ENCODE assay signal across 9 cellular contexts in the genomic region with DNA sequence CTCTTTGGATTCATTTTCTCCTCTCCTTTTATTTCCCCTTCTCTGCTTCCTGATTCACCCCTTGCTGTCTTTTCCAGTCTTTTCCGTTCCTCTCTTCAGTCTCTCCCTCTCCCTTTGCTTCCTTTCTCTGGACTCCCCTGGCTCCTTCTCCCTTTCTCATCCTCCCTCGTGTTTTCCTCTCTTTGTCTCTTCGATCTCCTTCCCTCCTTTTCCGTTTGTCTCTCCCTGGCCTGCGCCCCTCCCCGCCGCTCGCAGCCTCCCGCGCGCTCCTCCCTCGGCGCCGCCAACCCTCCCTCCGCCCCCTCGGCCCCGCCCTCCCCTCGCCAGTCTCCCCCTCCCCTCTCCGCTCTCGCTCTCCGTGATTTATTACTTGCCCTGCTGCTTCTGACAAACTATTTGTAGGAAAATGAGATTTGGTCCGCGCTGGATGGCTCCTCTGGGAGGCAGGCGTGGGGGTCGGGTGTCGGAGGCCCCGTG. TPM values are rescaled to one million over a fixed set of nuclear protein-coding genes. Genes with fewer than 3 reads are reported as not detected.
DNase-seq lines count a peak whose midpoint lies in the region; ATAC-seq, FAIRE-seq and TF ChIP-seq lines count a peak whose summit lies in the region.
"Had no signal": no experiment of that assay in that cellular context is flagged by ENCODE, and none has a peak within 500 bp of the region (broad histone marks: within the 10 kb centered on the region; RNA-seq: fewer than 3 reads in every experiment).

No MANE protein-coding gene starts in this region.

- no peaks in the 10 kb centered on the region for H3K79me2 ChIP-seq in K562 (ENCODE audit: control insufficient read depth, insufficient read depth, low read length)

- peak overlapping the region; percentile 43 for H3K4me2 ChIP-seq in K562 (ENCODE audit: insufficient read depth, low read length)

- H3K9me3 ChIP-seq in K562 (replicated peaks; ENCODE audit: control insufficient read depth, insufficient read depth, low read depth, low read length) = no peaks in the 10 kb centered on the region
- no peaks in the 10 kb centered on the region for H3K9me3 ChIP-seq in iPS-20b (ENCODE audit: insufficient read depth, low read depth, low read length)
- no peaks in the 10 kb centered on the region for H3K9me3 ChIP-seq in spleen

- no peaks in the 10 kb centered on the region for H3K9me1 ChIP-seq in K562 (ENCODE audit: control insufficient read depth, insufficient read depth, low read length)

- no peaks in the 10 kb centered on the region for H4K20me1 ChIP-seq in K562 (replicated peaks; ENCODE audit: control insufficient read depth, insufficient read depth, low read length)

- H3K27me3 ChIP-seq in K562 (ENCODE audit: control insufficient read depth in 2 of 2, insufficient read depth in 2 of 2, low read length in 2 of 2) (peaks cover 0 to 35% of the 10 kb centered on the region in 2 experiments; a peak in 4 of 5 replicates), iPS-20b (ENCODE audit: insufficient read depth, low read length) (peaks cover 28% of the 10 kb centered on the region), spleen (replicated peaks in 1 of 7) (peaks cover 0 to 22% (median 0%) of the 10 kb centered on the region in 7 donors)

- intact Hi-C loops in K562 (cut with micrococcal nuclease) = no loop called here
- intact Hi-C loops in spleen (cut with DNase I; ENCODE audit: low total_unique reads) = no loop called here

- POLR2A ChIA-PET in K562 (lab: Yijun Ruan, JAX) = no interaction called here

- H2AFZ ChIP-seq in K562 (ENCODE audit: low read depth, low read length) = 0 out of 2 replicates have a peak overlapping the region, but pooled peaks have one; percentile 70

- no TSS peak for BruUV-seq in K562 (replicated peaks; lab: Mats Ljungman, UMichigan)

- H3K27me3 Mint-ChIP-seq in T-helper 1 cell treated with Interleukin-12 subunit alpha and Interleukin-12 subunit beta and Interleukin-4 antibody, amounts not matched to agents 30 μg/mL and 1 μg/mL, for 36 hours (ENCODE audit: low read depth) = peaks cover 27% of the 10 kb centered on the region

- in situ Hi-C loops in K562 (cut with MboI) = no loop called here

- H3K36me3 Mint-ChIP-seq in T-helper 1 cell treated with Interleukin-12 subunit alpha and Interleukin-12 subunit beta and Interleukin-4 antibody, amounts not matched to agents 30 μg/mL and 1 μg/mL, for 36 hours (ENCODE audit: low read depth) = no peaks in the 10 kb centered on the region

- no peaks in the 10 kb centered on the region for H3K9me3 Mint-ChIP-seq in T-helper 1 cell treated with Interleukin-12 subunit alpha and Interleukin-12 subunit beta and Interleukin-4 antibody, amounts not matched to agents 30 μg/mL and 1 μg/mL, for 36 hours

- H3K9ac ChIP-seq in K562 (ENCODE audit: insufficient read depth in 1 of 2, low read depth in 2 of 2, low read length in 2 of 2) (no peak overlapping the region), iPS-20b (ENCODE audit: low read depth, low read length) (peak overlapping the region; percentile 74; the same call in 1 of the 2 replicates)

- H3K4me1 ChIP-seq in K562 (replicated peaks in 1 of 2; ENCODE audit: control insufficient read depth in 2 of 2, insufficient read depth in 2 of 2, low read length in 2 of 2) = peaks cover 0 to 4% of the 10 kb centered on the region in 2 experiments; a peak in 2 of 5 replicates
- peaks cover 4% of the 10 kb centered on the region; the same call in 1 of the 2 replicates for H3K4me1 ChIP-seq in iPS-20b (ENCODE audit: insufficient read depth, low read length)
- H3K4me1 ChIP-seq in spleen = peaks cover 0 to 15% (median 11%) of the 10 kb centered on the region in 6 donors

- peak; percentile 96 for ATAC-seq in K562
- no peak for ATAC-seq in HG03565 (IDR thresholded peaks at IDR 0.05; ENCODE audit: unreplicated experiment)
- ATAC-seq in GM18867 (IDR thresholded peaks at IDR 0.05; ENCODE audit: unreplicated experiment) = no peak

- no peak overlapping the region for H3K27ac Mint-ChIP-seq in T-helper 1 cell treated with Interleukin-12 subunit alpha and Interleukin-12 subunit beta and Interleukin-4 antibody, amounts not matched to agents 30 μg/mL and 1 μg/mL, for 36 hours

- TF ChIP-seq RAD21 in K562 (CRISPR knock-in tag; conservative IDR thresholded peaks at IDR 0.05 in 1 of 2, IDR thresholded peaks at IDR 0.05 in 1 of 2) = no peak

- peaks cover 7% of the 10 kb centered on the region for H3K4me1 Mint-ChIP-seq in T-helper 1 cell treated with Interleukin-12 subunit alpha and Interleukin-12 subunit beta and Interleukin-4 antibody, amounts not matched to agents 30 μg/mL and 1 μg/mL, for 36 hours (ENCODE audit: low read depth)

- TF ChIP-seq CTCF in K562 (IDR thresholded peaks at IDR 0.05 in 2 of 3, conservative IDR thresholded peaks at IDR 0.05 in 1 of 3; ENCODE audit: insufficient read depth in 2 of 3, low read depth in 1 of 3, low read length in 3 of 3) (no peak), spleen (IDR thresholded peaks at IDR 0.05 in 8 of 11, conservative IDR thresholded peaks at IDR 0.05 in 3 of 11) (no peak)

- TF ChIP-seq EP300 in K562 (IDR thresholded peaks at IDR 0.05; ENCODE audit: low read length) = no peak

- TF ChIP-seq POLR2A in K562 (conservative IDR thresholded peaks at IDR 0.05) (no peak), spleen (IDR thresholded peaks at IDR 0.05) (no peak)

- no CpG with 5 or more reads among the region's 27 CpGs for WGBS in K562 (ENCODE audit: insufficient coverage, low coverage, missing lambda C conversion rate)
- 0 to 2% (median 1%) methylated on average over 26 to 27 of the region's 27 CpGs for WGBS in spleen, 5 donors

- DNase-seq in Daoy (ENCODE audit: low read depth) = peak; percentile 90
- DNase-seq in NCI-H1105 (lab: John Stamatoyannopoulos, UW) = peak; percentile 70
- peak; percentile 64 to 88 (median 86) for DNase-seq in K562 (ENCODE audit: extremely low read depth in 1 of 4, low spot score in 3 of 4)
- DNase-seq in spleen = no peak

- H3K27ac ChIP-seq in K562 (ENCODE audit: extremely low read depth, low read depth, low read length) = no peak overlapping the region
- H3K27ac ChIP-seq in iPS-20b (ENCODE audit: low read length) = no peak overlapping the region
- H3K27ac ChIP-seq in spleen = peak overlapping the region in 5 of 8 donors; percentile 13 to 56 (median 38)

- H3K4me3 ChIP-seq in K562 = no peak overlapping the region
- H3K4me3 ChIP-seq in iPS-20b (ENCODE audit: low read length) = peak overlapping the region; percentile 74; the same call in 1 of the 2 replicates
- H3K4me3 ChIP-seq in spleen = peak overlapping the region in 7 of 8 donors; percentile 17 to 64 (median 29)

- CTCF ChIA-PET in K562 (lab: Yijun Ruan, JAX; ENCODE audit: low intra/inter-chr PET ratio) = no interaction called here

- FAIRE-seq in K562 (lab: Jason Lieb, UNC) = no peak
- FAIRE-seq: TTC549 had no signal

- H3K4me3 Mint-ChIP-seq in T-helper 1 cell treated with Interleukin-12 subunit alpha and Interleukin-12 subunit beta and Interleukin-4 antibody, amounts not matched to agents 30 μg/mL and 1 μg/mL, for 36 hours = peak overlapping the region; percentile 64

- no peaks in the 10 kb centered on the region for H3K36me3 ChIP-seq in K562 (ENCODE audit: control insufficient read depth, insufficient read depth, low read length)
- H3K36me3 ChIP-seq in iPS-20b (ENCODE audit: insufficient read depth, low read depth, low read length) = no peaks in the 10 kb centered on the region
- H3K36me3 ChIP-seq in spleen = no peaks in the 10 kb centered on the region

TF ChIP-seq in K562, 482 proteins besides CTCF, POLR2A, EP300 and RAD21 (continues in another document):
- TF ChIP-seq ZNF507 (tag; conservative IDR thresholded peaks at IDR 0.05) (no peak), MYNN (IDR thresholded peaks at IDR 0.05) (no peak), MYNN (CRISPR knock-in tag; IDR thresholded peaks at IDR 0.05) (no peak), ZNF174 (CRISPR knock-in tag; IDR thresholded peaks at IDR 0.05) (no peak), MEIS2 (IDR thresholded peaks at IDR 0.05; ENCODE audit: partially characterized antibody) (peak; percentile 20), LCOR (CRISPR knock-in tag; IDR thresholded peaks at IDR 0.05) (no peak), ZNF347 (CRISPR knock-in tag; IDR thresholded peaks at IDR 0.05; ENCODE audit: low read depth) (no peak)
- TF ChIP-seq, protein P1, sequence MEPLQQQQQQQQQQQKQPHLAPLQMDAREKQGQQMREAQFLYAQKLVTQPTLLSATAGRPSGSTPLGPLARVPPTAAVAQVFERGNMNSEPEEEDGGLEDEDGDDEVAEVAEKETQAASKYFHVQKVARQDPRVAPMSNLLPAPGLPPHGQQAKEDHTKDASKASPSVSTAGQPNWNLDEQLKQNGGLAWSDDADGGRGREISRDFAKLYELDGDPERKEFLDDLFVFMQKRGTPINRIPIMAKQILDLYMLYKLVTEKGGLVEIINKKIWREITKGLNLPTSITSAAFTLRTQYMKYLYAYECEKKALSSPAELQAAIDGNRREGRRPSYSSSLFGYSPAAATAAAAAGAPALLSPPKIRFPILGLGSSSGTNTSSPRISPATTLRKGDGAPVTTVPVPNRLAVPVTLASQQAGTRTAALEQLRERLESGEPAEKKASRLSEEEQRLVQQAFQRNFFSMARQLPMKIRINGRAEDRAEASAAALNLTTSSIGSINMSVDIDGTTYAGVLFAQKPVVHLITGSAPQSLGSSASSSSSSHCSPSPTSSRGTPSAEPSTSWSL (CRISPR knock-in tag; IDR thresholded peaks at IDR 0.05; ENCODE audit: borderline replicate concordance) = no peak

RNA-seq across cellular contexts. Expression of a gene that starts 46.0 kb away (rescaled TPM):
- total RNA-seq in Daoy (2014; rRNA removed; shearing (Covaris generic)) = 0.17 and 0.57 TPM in 2 replicates
- total RNA-seq in K562 (2011; cell fraction: chromatin; rRNA removed; ENCODE audit: low replicate concordance) = 0.79 and 1.4 TPM in 2 replicates
- 0.66 and 0.83 TPM in 2 replicates for total RNA-seq in K562 (2011; cell fraction: nucleolus; rRNA removed)
- 0.51 and 2.8 TPM in 2 replicates for total RNA-seq in K562 (2011; cell fraction: nucleoplasm; rRNA removed)
- total RNA-seq in K562 (2014; rRNA removed) = 1.1 and 1.7 TPM in 2 replicates
- 0.38 and 0.40 TPM in 2 replicates for total RNA-seq in K562 (2014; rRNA removed; fragmentation: Illumina TruSeq; extraction: Trizol)
- total RNA-seq in K562 (2015; rRNA removed; fragmentation: Illumina TruSeq; extraction: Trizol) = 0.51 and 0.60 TPM in 2 replicates
- total RNA-seq in K562 (2021) = 1.3 and 2.1 TPM in 2 replicates
- 0.47 and 0.83 TPM in 2 replicates for polyA plus RNA-seq in K562 (2011; rRNA removed)
- 1.0 TPM in 2 replicates for polyA plus RNA-seq in K562 (2011; cell fraction: cytosol; rRNA removed)
- 0.58 and 1.2 TPM in 2 replicates for polyA plus RNA-seq in K562 (2011; cell fraction: nucleus; rRNA removed)
- 10.1 and 10.3 TPM in 2 replicates for polyA plus RNA-seq in K562 (2012)
- 1.1 and 1.6 TPM in 2 replicates for polyA plus RNA-seq in K562 (2014; fragmentation: Illumina TruSeq; extraction: Trizol)
- polyA plus RNA-seq in K562 (2014; fragmentation: Nextera tagmentation; extraction: Ambion mirVana) = under 1 TPM; 0.13 to 0.34 TPM
- 0.78 and 1.3 TPM in 2 replicates for polyA plus RNA-seq in K562 (2014; rRNA removed)
- polyA minus RNA-seq in K562 (2011; rRNA and poly(A)+ RNA removed) = 0.46 and 0.81 TPM in 2 replicates
- polyA minus RNA-seq in K562 (2011; cell fraction: cytosol; rRNA and poly(A)+ RNA removed) = 0.95 and 1.2 TPM in 2 replicates
- polyA minus RNA-seq in K562 (2011; cell fraction: nucleus; rRNA and poly(A)+ RNA removed) = 0.67 and 0.89 TPM in 2 replicates
- total RNA-seq in spleen = 1 to 10 TPM in 4 of 7 donors, under 1 TPM in 3; 0.09 to 2.8 (median 1.1) TPM
- 1 to 10 TPM in 1 of 3 donors, under 1 TPM in 2; 0.06 to 1.4 (median 0.08) TPM for polyA plus RNA-seq in spleen

Comparison
In these comparisons a context has a peak if more than half of its experiments do, and no peak if none do; other contexts are left out.
1. H3K27ac ChIP-seq: peak in spleen (5 of 8); none in K562 (single experiment) and iPS-20b (single experiment).